12 cellular contexts compared by ENCODE assay signal in genomic region chr9:120890415-120891254, GRCh38. TPM values are rescaled to one million over a fixed set of nuclear protein-coding genes. Genes with fewer than 3 reads are reported as not detected.
DNase-seq lines count a peak whose midpoint lies in the region; ATAC-seq, FAIRE-seq and TF ChIP-seq lines count a peak whose summit lies in the region.
"Had no signal": no experiment of that assay in that cellular context is flagged by ENCODE, and none has a peak within 500 bp of the region (broad histone marks: within the 10 kb centered on the region; RNA-seq: fewer than 3 reads in every experiment).

No MANE protein-coding gene starts in this region.

- POLR2A ChIA-PET in HepG2 (lab: Yijun Ruan, JAX), result interaction anchor here (1.2 to 1.5 kb wide), 2 partner anchors 39 to 98 kb away, joined by 3 to 5 read pairs; partner anchors contain the start of gene FBXW2
- POLR2A ChIA-PET in activated CD4-positive, alpha-beta memory T cell treated with anti-CD3 and anti-CD28 coated beads, Interleukin-2, amount 10 ng/mL, durations not matched to agents 7 days and 5 days (lab: Charles Lee), result interaction anchor here (0.8 to 35.8 kb wide), 12 partner anchors 7 to 311 kb away, joined by 3 to 1205 read pairs (median 28); partner anchors contain the start of genes CNTRL, FBXW2, PHF19 and PSMD5

- peaks cover 3 to 14% of the 10 kb centered on the region in 2 experiments; a peak in 2 of 5 replicates for H3K27me3 ChIP-seq in HepG2 (ENCODE audit: control insufficient read depth in 1 of 2, insufficient read depth in 2 of 2, low read length in 2 of 2)
- H3K27me3 ChIP-seq in right lobe of liver, result no peaks in the 10 kb centered on the region
- peaks cover 3% of the 10 kb centered on the region for H3K27me3 ChIP-seq in lower lobe of right lung (ENCODE audit: low read depth)
- H3K27me3 ChIP-seq in uterus, result no peaks in the 10 kb centered on the region

- H3K27ac ChIP-seq in HepG2 (ENCODE audit: extremely low read length, insufficient read depth, low read length) (no peak overlapping the region), right lobe of liver (no peak overlapping the region), lower lobe of right lung (peak overlapping the region; percentile 59), uterus (peak overlapping the region; percentile 81 to 84)

- H3K9me3 Mint-ChIP-seq in activated CD4-positive, alpha-beta memory T cell treated with anti-CD3 and anti-CD28 coated beads, Interleukin-2, amount 10 ng/mL, durations not matched to agents 7 days and 5 days, result no peaks in the 10 kb centered on the region

- H3K36me3 Mint-ChIP-seq in activated CD4-positive, alpha-beta memory T cell treated with anti-CD3 and anti-CD28 coated beads, Interleukin-2, amount 10 ng/mL, durations not matched to agents 7 days and 5 days (ENCODE audit: low read depth), result peaks cover 15% of the 10 kb centered on the region

- H3K9me3 ChIP-seq in HepG2 (ENCODE audit: low read length) (no peaks in the 10 kb centered on the region), right lobe of liver (no peaks in the 10 kb centered on the region), lower lobe of right lung (no peaks in the 10 kb centered on the region), uterus (no peaks in the 10 kb centered on the region)

- intact Hi-C loops in HepG2 (cut with micrococcal nuclease; ENCODE audit: unreplicated experiment) (loop anchor here (5.0 kb wide), 1 partner anchor 37 kb away; the partner anchor contains the start of gene TRAF1), right lobe of liver (cut with DNase I) (no loop called here), lower lobe of right lung (cut with DNase I) (no loop called here), uterus (cut with DNase I; ENCODE audit: low total_unique reads) (no loop called here)

- 9% methylated on average over 14 of the region's 14 CpGs for whole genome bisulfite sequencing in HepG2 (ENCODE audit: low lambda C conversion rate)
- 75% methylated on average over 13 of the region's 14 CpGs for WGBS in right lobe of liver (ENCODE audit: insufficient coverage, low coverage, low lambda C conversion rate, missing lambda C conversion rate)

- H3K36me3 ChIP-seq in HepG2 (replicated peaks in 1 of 2; ENCODE audit: control insufficient read depth in 1 of 2, insufficient read depth in 2 of 2, low read length in 2 of 2) (no peaks in the 10 kb centered on the region), right lobe of liver (no peaks in the 10 kb centered on the region), lower lobe of right lung (no peaks in the 10 kb centered on the region), uterus (no peaks in the 10 kb centered on the region)

- ATAC-seq in HepG2 (peak; percentile 20; the same call in 2 of the 3 replicates), right lobe of liver (no peak), lower lobe of right lung (peak in 1 of 2 donors; percentile 31), GM21529 (IDR thresholded peaks at IDR 0.05; ENCODE audit: unreplicated experiment) (no peak)

- no peak for TF ChIP-seq POLR2A in HepG2 (IDR thresholded peaks at IDR 0.05; ENCODE audit: insufficient read depth in 1 of 2, low read depth in 2 of 2, low read length in 2 of 2)
- no peak for TF ChIP-seq POLR2A in right lobe of liver (IDR thresholded peaks at IDR 0.05)
- TF ChIP-seq POLR2A in uterus (IDR thresholded peaks at IDR 0.05), result no peak

- FAIRE-seq in HepG2 (lab: Jason Lieb, UNC), result no peak
- FAIRE-seq: G401.6, RCC 7860 had no signal

- H3K4me3 ChIP-seq in HepG2 (replicated peaks in 1 of 3; ENCODE audit: insufficient read depth in 1 of 3, low read depth in 2 of 3, low read length in 3 of 3), result peak overlapping the region in 2 of 3 experiments; percentile 32 to 41; a peak in 3 of 6 replicates
- no peak overlapping the region for H3K4me3 ChIP-seq in right lobe of liver
- no peak overlapping the region for H3K4me3 ChIP-seq in lower lobe of right lung
- H3K4me3 ChIP-seq in uterus, result no peak overlapping the region

- in situ Hi-C loops in HepG2 (cut with HindIII; ENCODE audit: extremely low pct_ligation_motif_present, low pct_unique_long_range_greater_than_20kb), result no loop called here

- CTCF ChIA-PET in HepG2 (lab: Yijun Ruan, JAX; ENCODE audit: low intra/inter-chr PET ratio, low total read pairs), result no interaction called here
- CTCF ChIA-PET in activated CD4-positive, alpha-beta memory T cell treated with anti-CD3 and anti-CD28 coated beads, Interleukin-2, amount 10 ng/mL, durations not matched to agents 7 days and 5 days (lab: Charles Lee), result interaction anchor here (0.7 to 5.7 kb wide), 16 partner anchors 12 to 49 kb away, joined by 3 to 59 read pairs (median 6); partner anchors contain the start of genes PHF19 and TRAF1

- no peak overlapping the region for H3K9ac ChIP-seq in HepG2 (ENCODE audit: insufficient read depth, low read depth, low read length)

- TF ChIP-seq CTCF in HepG2 (CRISPR knock-in tag; IDR thresholded peaks at IDR 0.05) (no peak), right lobe of liver (IDR thresholded peaks at IDR 0.05) (no peak), lower lobe of right lung (IDR thresholded peaks at IDR 0.05) (no peak), uterus (IDR thresholded peaks at IDR 0.05) (no peak)

- H3K27me3 Mint-ChIP-seq in activated CD4-positive, alpha-beta memory T cell treated with anti-CD3 and anti-CD28 coated beads, Interleukin-2, amount 10 ng/mL, durations not matched to agents 7 days and 5 days, result no peaks in the 10 kb centered on the region

- peak overlapping the region; percentile 66 for H3K4me2 ChIP-seq in HepG2 (ENCODE audit: low read depth, low read length)

- BruUV-seq in HepG2 (replicated peaks; lab: Mats Ljungman, UMichigan), result no TSS peak

- no peak for DNase-seq in HepG2 (ENCODE audit: low spot score)
- DNase-seq in right lobe of liver, result no peak
- peak; percentile 41 for DNase-seq in activated CD4-positive, alpha-beta memory T cell treated with anti-CD3 and anti-CD28 coated beads, Interleukin-2, amount 10 ng/mL, durations not matched to agents 7 days and 5 days
- DNase-seq in lower lobe of right lung, result no peak
- peak; percentile 85 for DNase-seq in uterus
- DNase-seq in putamen (ENCODE audit: low spot score), result no peak
- no peak for DNase-seq in kidney tubule cell (ENCODE audit: low spot score)
- DNase-seq: hypothalamus, posterior cingulate gyrus had no signal

- H3K4me1 Mint-ChIP-seq in activated CD4-positive, alpha-beta memory T cell treated with anti-CD3 and anti-CD28 coated beads, Interleukin-2, amount 10 ng/mL, durations not matched to agents 7 days and 5 days, result peaks cover 85% of the 10 kb centered on the region

- H3K79me2 ChIP-seq in HepG2 (ENCODE audit: insufficient read depth, low read length), result no peaks in the 10 kb centered on the region

- peak overlapping the region; percentile 65 for H3K4me3 Mint-ChIP-seq in activated CD4-positive, alpha-beta memory T cell treated with anti-CD3 and anti-CD28 coated beads, Interleukin-2, amount 10 ng/mL, durations not matched to agents 7 days and 5 days

- H2AFZ ChIP-seq in HepG2 (ENCODE audit: low read length), result no peak overlapping the region

- H3K27ac Mint-ChIP-seq in activated CD4-positive, alpha-beta memory T cell treated with anti-CD3 and anti-CD28 coated beads, Interleukin-2, amount 10 ng/mL, durations not matched to agents 7 days and 5 days, result peak overlapping the region; percentile 94

- TF ChIP-seq EP300 in HepG2 (IDR thresholded peaks at IDR 0.05; ENCODE audit: low read depth in 2 of 2, low read length in 2 of 2) (no peak), HepG2 (CRISPR knock-in tag; IDR thresholded peaks at IDR 0.05; ENCODE audit: borderline replicate concordance) (no peak)

- H3K4me1 ChIP-seq in HepG2 (ENCODE audit: insufficient read depth, low read length) (peaks cover 42% of the 10 kb centered on the region), right lobe of liver (peaks cover 0 to 8% (median 0%) of the 10 kb centered on the region in 4 donors), lower lobe of right lung (peaks cover 30% of the 10 kb centered on the region), uterus (no peaks in the 10 kb centered on the region)

- TF ChIP-seq RAD21 in HepG2 (CRISPR knock-in tag; IDR thresholded peaks at IDR 0.05), result no peak

- H4K20me1 ChIP-seq in HepG2 (ENCODE audit: insufficient read depth, low read length), result no peaks in the 10 kb centered on the region

RNA-seq across cellular contexts. Expression of gene PHF19, which starts 13.6 kb away (rescaled TPM):
- total RNA-seq in HepG2 (2016; rRNA removed; fragmentation: Illumina TruSeq; extraction: Trizol) (38.9 and 41.3 TPM in 2 replicates), right lobe of liver (1 to 10 TPM; 2.2 to 8.0 (median 5.2) TPM), lower lobe of right lung (24.4 TPM), uterus (10 to 100 TPM; 12.6 to 76.3 (median 31.8) TPM)
- total RNA-seq in HepG2 (2016; cell fraction: cytosol; rRNA removed; fragmentation: Illumina TruSeq; extraction: Trizol; ENCODE audit: low read depth), result 37.4 and 48.9 TPM in 2 replicates
- total RNA-seq in HepG2 (2016; cell fraction: insoluble cytoplasmic fraction; rRNA removed; fragmentation: Illumina TruSeq; extraction: Trizol), result 37.1 and 41.5 TPM in 2 replicates
- total RNA-seq in HepG2 (2016; cell fraction: membrane; rRNA removed; fragmentation: Illumina TruSeq; extraction: Trizol), result 43.2 and 56.9 TPM in 2 replicates
- 34.7 and 40.7 TPM in 2 replicates for total RNA-seq in HepG2 (2016; cell fraction: nucleus; rRNA removed; fragmentation: Illumina TruSeq; extraction: Trizol)
- 25.5 and 29.7 TPM in 2 replicates for polyA plus RNA-seq in HepG2 (2011; rRNA removed)
- 20.2 and 33.0 TPM in 2 replicates for polyA plus RNA-seq in HepG2 (2011; cell fraction: cytosol; rRNA removed)
- 61.0 and 76.3 TPM in 2 replicates for polyA plus RNA-seq in HepG2 (2011; cell fraction: nucleus; rRNA removed)
- polyA plus RNA-seq in HepG2 (2012), result 20.3 and 24.3 TPM in 2 replicates
- polyA plus RNA-seq in HepG2 (2016; cell fraction: cytosol; fragmentation: Illumina TruSeq; extraction: Trizol; ENCODE audit: low read depth), result 79.2 and 107 TPM in 2 replicates
- 42.2 and 45.3 TPM in 2 replicates for polyA plus RNA-seq in HepG2 (2016; cell fraction: insoluble cytoplasmic fraction; fragmentation: Illumina TruSeq; extraction: Trizol; ENCODE audit: low read depth)
- polyA plus RNA-seq in HepG2 (2016; cell fraction: membrane; fragmentation: Illumina TruSeq; extraction: Trizol; ENCODE audit: low read depth), result 66.8 and 74.2 TPM in 2 replicates
- 60.4 and 66.8 TPM in 2 replicates for polyA plus RNA-seq in HepG2 (2016; cell fraction: nucleus; fragmentation: Illumina TruSeq; extraction: Trizol; ENCODE audit: insufficient read depth, low read depth)
- 67.2 and 159 TPM in 2 replicates for polyA minus RNA-seq in HepG2 (2011; rRNA and poly(A)+ RNA removed; ENCODE audit: low replicate concordance)
- 15.8 and 17.7 TPM in 2 replicates for polyA minus RNA-seq in HepG2 (2011; cell fraction: cytosol; rRNA and poly(A)+ RNA removed)
- polyA minus RNA-seq in HepG2 (2011; cell fraction: nucleus; rRNA and poly(A)+ RNA removed), result 34.7 and 42.2 TPM in 2 replicates
- 100 to 1,000 TPM; 229 TPM for total RNA-seq in activated CD4-positive, alpha-beta memory T cell treated with anti-CD3 and anti-CD28 coated beads, Interleukin-2, amount 10 ng/mL, durations not matched to agents 7 days and 5 days

RNA-seq across cellular contexts. Expression of gene TRAF1, which starts 36.0 kb away (rescaled TPM):
- total RNA-seq in HepG2 (2016; rRNA removed; fragmentation: Illumina TruSeq; extraction: Trizol) (0.11 and 0.44 TPM in 2 replicates), right lobe of liver (1 to 10 TPM in 5 of 6 experiments, under 1 TPM in 1; 0.99 to 2.5 (median 2.1) TPM), lower lobe of right lung (5.8 TPM), uterus (1 to 10 TPM in 2 of 4 donors, under 1 TPM in 2; 0.51 to 8.7 (median 2.6) TPM)
- total RNA-seq in HepG2 (2016; cell fraction: cytosol; rRNA removed; fragmentation: Illumina TruSeq; extraction: Trizol; ENCODE audit: low read depth), result 0.09 and 0.10 TPM in 2 replicates
- 0.25 and 0.39 TPM in 2 replicates for total RNA-seq in HepG2 (2016; cell fraction: insoluble cytoplasmic fraction; rRNA removed; fragmentation: Illumina TruSeq; extraction: Trizol)
- 0.09 and 0.21 TPM in 2 replicates for total RNA-seq in HepG2 (2016; cell fraction: membrane; rRNA removed; fragmentation: Illumina TruSeq; extraction: Trizol)
- 0.75 and 0.87 TPM in 2 replicates for total RNA-seq in HepG2 (2016; cell fraction: nucleus; rRNA removed; fragmentation: Illumina TruSeq; extraction: Trizol)
- 1.0 and 1.8 TPM in 2 replicates for polyA plus RNA-seq in HepG2 (2011; rRNA removed)
- polyA plus RNA-seq in HepG2 (2011; cell fraction: cytosol; rRNA removed), result 0.48 and 0.60 TPM in 2 replicates
- 5.5 and 7.6 TPM in 2 replicates for polyA plus RNA-seq in HepG2 (2011; cell fraction: nucleus; rRNA removed)
- 0.59 and 0.96 TPM in 2 replicates for polyA plus RNA-seq in HepG2 (2012)
- 0.07 and 0.10 TPM in 2 replicates for polyA plus RNA-seq in HepG2 (2016; cell fraction: cytosol; fragmentation: Illumina TruSeq; extraction: Trizol; ENCODE audit: low read depth)
- 0.19 and 0.26 TPM in 2 replicates for polyA plus RNA-seq in HepG2 (2016; cell fraction: insoluble cytoplasmic fraction; fragmentation: Illumina TruSeq; extraction: Trizol; ENCODE audit: low read depth)
- polyA plus RNA-seq in HepG2 (2016; cell fraction: membrane; fragmentation: Illumina TruSeq; extraction: Trizol; ENCODE audit: low read depth), result 0.09 and 0.19 TPM in 2 replicates
- 2.2 TPM in 2 replicates for polyA plus RNA-seq in HepG2 (2016; cell fraction: nucleus; fragmentation: Illumina TruSeq; extraction: Trizol; ENCODE audit: insufficient read depth, low read depth)
- polyA minus RNA-seq in HepG2 (2011; rRNA and poly(A)+ RNA removed; ENCODE audit: low replicate concordance), result 0.91 and 1.4 TPM in 2 replicates
- 0.09 and 0.20 TPM in 2 replicates for polyA minus RNA-seq in HepG2 (2011; cell fraction: cytosol; rRNA and poly(A)+ RNA removed)
- 3.5 and 3.7 TPM in 2 replicates for polyA minus RNA-seq in HepG2 (2011; cell fraction: nucleus; rRNA and poly(A)+ RNA removed)
- 10 to 100 TPM; 73.6 to 74.3 TPM for total RNA-seq in activated CD4-positive, alpha-beta memory T cell treated with anti-CD3 and anti-CD28 coated beads, Interleukin-2, amount 10 ng/mL, durations not matched to agents 7 days and 5 days

RNA-seq across cellular contexts. Expression of gene PSMD5, which starts 47.9 kb away (rescaled TPM):
- 18.1 and 32.6 TPM in 2 replicates for total RNA-seq in HepG2 (2016; rRNA removed; fragmentation: Illumina TruSeq; extraction: Trizol)
- 4.5 and 4.8 TPM in 2 replicates for total RNA-seq in HepG2 (2016; cell fraction: cytosol; rRNA removed; fragmentation: Illumina TruSeq; extraction: Trizol; ENCODE audit: low read depth)
- 18.2 and 34.4 TPM in 2 replicates for total RNA-seq in HepG2 (2016; cell fraction: insoluble cytoplasmic fraction; rRNA removed; fragmentation: Illumina TruSeq; extraction: Trizol)
- total RNA-seq in HepG2 (2016; cell fraction: membrane; rRNA removed; fragmentation: Illumina TruSeq; extraction: Trizol), result 10.6 and 10.9 TPM in 2 replicates
- 12.4 and 13.6 TPM in 2 replicates for total RNA-seq in HepG2 (2016; cell fraction: nucleus; rRNA removed; fragmentation: Illumina TruSeq; extraction: Trizol)
- polyA plus RNA-seq in HepG2 (2011; rRNA removed), result 10.6 and 12.7 TPM in 2 replicates
- 5.4 and 8.9 TPM in 2 replicates for polyA plus RNA-seq in HepG2 (2011; cell fraction: cytosol; rRNA removed)
- 3.1 and 5.2 TPM in 2 replicates for polyA plus RNA-seq in HepG2 (2011; cell fraction: nucleus; rRNA removed)
- 9.2 and 10.8 TPM in 2 replicates for polyA plus RNA-seq in HepG2 (2012)
- polyA plus RNA-seq in HepG2 (2016; cell fraction: cytosol; fragmentation: Illumina TruSeq; extraction: Trizol; ENCODE audit: low read depth), result 1.4 and 1.6 TPM in 2 replicates
- polyA plus RNA-seq in HepG2 (2016; cell fraction: insoluble cytoplasmic fraction; fragmentation: Illumina TruSeq; extraction: Trizol; ENCODE audit: low read depth), result 28.5 and 31.9 TPM in 2 replicates
- polyA plus RNA-seq in HepG2 (2016; cell fraction: membrane; fragmentation: Illumina TruSeq; extraction: Trizol; ENCODE audit: low read depth), result 5.5 and 6.3 TPM in 2 replicates
- polyA plus RNA-seq in HepG2 (2016; cell fraction: nucleus; fragmentation: Illumina TruSeq; extraction: Trizol; ENCODE audit: insufficient read depth, low read depth), result 15.3 and 18.2 TPM in 2 replicates
- polyA minus RNA-seq in HepG2 (2011; rRNA and poly(A)+ RNA removed; ENCODE audit: low replicate concordance), result 11.4 and 32.6 TPM in 2 replicates
- 10.7 and 13.2 TPM in 2 replicates for polyA minus RNA-seq in HepG2 (2011; cell fraction: cytosol; rRNA and poly(A)+ RNA removed)
- polyA minus RNA-seq in HepG2 (2011; cell fraction: nucleus; rRNA and poly(A)+ RNA removed), result 14.9 and 16.2 TPM in 2 replicates
- total RNA-seq in right lobe of liver, result 10 to 100 TPM; 14.1 to 29.2 (median 21.5) TPM
- 10 to 100 TPM; 51.8 to 64.0 TPM for total RNA-seq in activated CD4-positive, alpha-beta memory T cell treated with anti-CD3 and anti-CD28 coated beads, Interleukin-2, amount 10 ng/mL, durations not matched to agents 7 days and 5 days
- 34.1 TPM for total RNA-seq in lower lobe of right lung
- total RNA-seq in uterus, result 100 to 1,000 TPM in 1 of 4 donors, 10 to 100 TPM in 3; 20.9 to 181 (median 49.0) TPM

Comparison
In these comparisons a context has a peak if more than half of its experiments do, and no peak if none do; other contexts are left out.
1. H3K4me3 ChIP-seq: peak in HepG2 (2 of 3); none in right lobe of liver (0 of 3), lower lobe of right lung (single experiment) and uterus (0 of 2).
2. DNase-seq: peak in activated CD4-positive, alpha-beta memory T cell treated with anti-CD3 and anti-CD28 coated beads, Interleukin-2, amount 10 ng/mL, durations not matched to agents 7 days and 5 days (single experiment) and uterus (2 of 2); none in HepG2 (single experiment), right lobe of liver (0 of 3), lower lobe of right lung (single experiment), putamen (single experiment) and kidney tubule cell (single experiment).
3. H3K27ac ChIP-seq: peak in lower lobe of right lung (single experiment) and uterus (2 of 2); none in HepG2 (single experiment) and right lobe of liver (0 of 3).
4. RNA of gene TRAF1, which starts 36.0 kb away (total RNA-seq): 73.6 to 74.3 TPM in activated CD4-positive, alpha-beta memory T cell treated with anti-CD3 and anti-CD28 coated beads, Interleukin-2, amount 10 ng/mL, durations not matched to agents 7 days and 5 days; 5.8 TPM in lower lobe of right lung (single experiment), 0.51 to 8.7 TPM in uterus, 0.99 to 2.5 TPM in right lobe of liver and 0.09 to 0.87 TPM in HepG2; every median in the first group is over 4 times any median in the second.